Comparison of ENCODE assay signal across 10 cellular contexts in genomic region chr9:70484232-70485130, GRCh38.
A peak's percentile ranks its signal among the peaks of the same experiment; 100 is the strongest.
DNase-seq lines count a peak whose midpoint lies in the region; ATAC-seq, FAIRE-seq and TF ChIP-seq lines count a peak whose summit lies in the region.
"Had no signal": no experiment of that assay in that cellular context is flagged by ENCODE, and none has a peak within 500 bp of the region (broad histone marks: within the 10 kb centered on the region; RNA-seq: fewer than 3 reads in every experiment).

No MANE protein-coding gene starts in this region.

- TF ChIP-seq EP300 in H1 (IDR thresholded peaks at IDR 0.05; ENCODE audit: borderline replicate concordance in 1 of 2, low read depth in 2 of 2, low read length in 2 of 2), result no peak
- TF ChIP-seq EP300 in upper lobe of left lung (IDR thresholded peaks at IDR 0.05), result no peak

- H2AK5ac ChIP-seq in H1 (ENCODE audit: low read depth, low read length), result no peak overlapping the region

- peak; percentile 47 to 87 (median 82) for TF ChIP-seq CTCF in Peyer's patch (IDR thresholded peaks at IDR 0.05)
- TF ChIP-seq CTCF in H1 (IDR thresholded peaks at IDR 0.05; ENCODE audit: control extremely low read depth in 1 of 3, insufficient read depth in 1 of 3, low read depth in 1 of 3, low read length in 3 of 3), result peak; percentile 42 to 84 (median 70)
- TF ChIP-seq CTCF in lung (IDR thresholded peaks at IDR 0.05; ENCODE audit: control extremely low read depth, extremely low read depth), result peak; percentile 52
- TF ChIP-seq CTCF in upper lobe of left lung (IDR thresholded peaks at IDR 0.05), result peak; percentile 68 to 87 (median 75)

- H4K8ac ChIP-seq in H1 (ENCODE audit: extremely low read depth, insufficient read depth, low read length), result no peak overlapping the region

- no peak overlapping the region for H3K9ac ChIP-seq in H1 (replicated peaks in 1 of 4; ENCODE audit: extremely low read depth in 1 of 4, low read depth in 3 of 4, low read length in 3 of 4)

- no peak overlapping the region for H3K4ac ChIP-seq in H1 (replicated peaks; ENCODE audit: insufficient read length, low read depth, low read length)

- 79% methylated on average over 8 of the region's 8 CpGs; no CpG with 5 or more reads in 1 of the 2 experiments for WGBS in H1 (ENCODE audit: extremely low coverage in 1 of 2, insufficient coverage in 1 of 2, insufficient read length in 1 of 2, insufficient replicate concordance in 2 of 2, low coverage in 1 of 2, low lambda C conversion rate in 2 of 2, missing lambda C conversion rate in 1 of 2), 2 experiments
- 46 to 52% methylated on average over 8 of the region's 8 CpGs for WGBS in lung, 2 donors
- WGBS in upper lobe of left lung, 2 donors, result 47 to 52% methylated on average over 8 of the region's 8 CpGs

- H3K79me1 ChIP-seq in H1 (ENCODE audit: low read depth, low read length), result no peaks in the 10 kb centered on the region; the same call in 1 of the 2 replicates

- no peak overlapping the region for H4K91ac ChIP-seq in H1 (replicated peaks; ENCODE audit: insufficient read length, low read length)

- H3K27ac ChIP-seq in Peyer's patch, result peak overlapping the region in 3 of 4 donors; percentile 20 to 57 (median 56)
- no peak overlapping the region for H3K27ac ChIP-seq in H1 (ENCODE audit: low read depth, low read length)
- peak overlapping the region; percentile 79 to 81 for H3K27ac ChIP-seq in lung (ENCODE audit: low read depth in 1 of 2, low read length in 1 of 2)
- peak overlapping the region; percentile 76 to 96 (median 86) for H3K27ac ChIP-seq in upper lobe of left lung
- H3K27ac ChIP-seq: BLaER1 had no signal

- no peak overlapping the region for H2BK5ac ChIP-seq in H1 (ENCODE audit: low read depth, low read length)

- no peak overlapping the region for H3K18ac ChIP-seq in H1 (ENCODE audit: extremely low read depth, low read length)

- no peak overlapping the region for H3K23ac ChIP-seq in H1 (ENCODE audit: insufficient read length)

- ATAC-seq in HG03469 (IDR thresholded peaks at IDR 0.05; ENCODE audit: unreplicated experiment) (peak; percentile 69), lung (ENCODE audit: insufficient read depth, low FRiP score) (no peak), upper lobe of left lung (ENCODE audit: low FRiP score in 2 of 2) (peak; percentile 71 to 79)

- FAIRE-seq in H1 (lab: Jason Lieb, UNC), result peak; percentile 88
- FAIRE-seq: colon had no signal

- CTCF ChIA-PET in H1 (lab: Charles Lee; ENCODE audit: partially characterized antibody), result interaction anchor here (0.7 to 5.4 kb wide), 35 partner anchors 8 to 374 kb away, joined by 3 to 43 read pairs (median 4); no protein-coding TSS in a partner anchor

- TF ChIP-seq POLR2A in Peyer's patch (IDR thresholded peaks at IDR 0.05) (no peak), H1 (IDR thresholded peaks at IDR 0.05; ENCODE audit: control extremely low read depth in 1 of 2, low read depth in 2 of 2, low read length in 2 of 2) (no peak), upper lobe of left lung (IDR thresholded peaks at IDR 0.05) (no peak)

- no peaks in the 10 kb centered on the region for H4K20me1 ChIP-seq in H1 (replicated peaks in 1 of 2; ENCODE audit: control insufficient read depth in 1 of 2, insufficient read depth in 2 of 2, low read length in 2 of 2)
- H4K20me1 ChIP-seq: BLaER1 had no signal

- no peak overlapping the region for H2BK120ac ChIP-seq in H1 (replicated peaks; ENCODE audit: low read depth, low read length)

- no peaks in the 10 kb centered on the region for H3K9me3 ChIP-seq in Peyer's patch
- H3K9me3 ChIP-seq in H1 (ENCODE audit: insufficient read depth in 2 of 2, low read depth in 1 of 2, low read length in 1 of 2), result no peaks in the 10 kb centered on the region
- no peaks in the 10 kb centered on the region for H3K9me3 ChIP-seq in lung (ENCODE audit: control insufficient read depth in 2 of 2, insufficient read depth in 1 of 2, low read length in 1 of 2)
- H3K9me3 ChIP-seq in upper lobe of left lung, result no peaks in the 10 kb centered on the region
- H3K9me3 ChIP-seq: BLaER1 had no signal

- H3K56ac ChIP-seq in H1 (replicated peaks; ENCODE audit: insufficient read length, low read depth, low read length), result no peak overlapping the region

- POLR2A ChIA-PET in H1 (lab: Charles Lee; ENCODE audit: partially characterized antibody), result no interaction called here

- H3K27me3 ChIP-seq in Peyer's patch (no peaks in the 10 kb centered on the region), H1 (replicated peaks in 1 of 4; ENCODE audit: control insufficient read depth in 3 of 4, extremely low read depth in 1 of 4, insufficient read depth in 3 of 4, low read length in 3 of 4) (no peaks in the 10 kb centered on the region), lung (ENCODE audit: control insufficient read depth, insufficient read depth) (no peaks in the 10 kb centered on the region), upper lobe of left lung (no peaks in the 10 kb centered on the region)
- H3K27me3 ChIP-seq: BLaER1 had no signal

- peaks cover 0 to 36% (median 11%) of the 10 kb centered on the region in 4 donors for H3K4me1 ChIP-seq in Peyer's patch
- H3K4me1 ChIP-seq in H1 (replicated peaks in 1 of 4; ENCODE audit: control insufficient read depth in 3 of 4, insufficient read depth in 4 of 4, low read length in 3 of 4), result peaks cover 2 to 14% (median 8%) of the 10 kb centered on the region in 4 experiments
- H3K4me1 ChIP-seq in lung (ENCODE audit: control insufficient read depth in 2 of 2, insufficient read depth in 2 of 2, low read length in 2 of 2), result peaks cover 16 to 18% of the 10 kb centered on the region in 2 donors
- H3K4me1 ChIP-seq in upper lobe of left lung, result peaks cover 67 to 74% (median 69%) of the 10 kb centered on the region in 4 donors
- H3K4me1 ChIP-seq: BLaER1 had no signal

- peak; percentile 73 to 83 for TF ChIP-seq RAD21 in H1 (IDR thresholded peaks at IDR 0.05 in 1 of 2, conservative IDR thresholded peaks at IDR 0.05 in 1 of 2; ENCODE audit: low read depth in 2 of 2, low read length in 2 of 2)

- no peak overlapping the region for H3K4me2 ChIP-seq in H1 (ENCODE audit: insufficient read depth in 1 of 2, low read depth in 2 of 2, low read length in 2 of 2)
- H3K4me2 ChIP-seq: BLaER1 had no signal

- H3K14ac ChIP-seq in H1 (ENCODE audit: insufficient read length), result no peak overlapping the region

- no peaks in the 10 kb centered on the region for H3K79me2 ChIP-seq in H1 (ENCODE audit: control insufficient read depth in 1 of 2, insufficient read depth in 2 of 2, low read length in 2 of 2)

- no peak overlapping the region for H4K5ac ChIP-seq in H1 (ENCODE audit: insufficient read length, low read depth, low read length)

- H3K23me2 ChIP-seq in H1 (ENCODE audit: low read depth, low read length), result no peaks in the 10 kb centered on the region; the same call in 1 of the 2 replicates

- H3K36me3 ChIP-seq in Peyer's patch, result no peaks in the 10 kb centered on the region
- no peaks in the 10 kb centered on the region for H3K36me3 ChIP-seq in H1 (ENCODE audit: control insufficient read depth in 2 of 4, insufficient read depth in 4 of 4, low read length in 3 of 4)
- no peaks in the 10 kb centered on the region for H3K36me3 ChIP-seq in lung (ENCODE audit: control insufficient read depth in 2 of 2, insufficient read depth in 2 of 2, low read length in 2 of 2)
- H3K36me3 ChIP-seq in upper lobe of left lung, result no peaks in the 10 kb centered on the region
- H3K36me3 ChIP-seq: BLaER1 had no signal

- no peak overlapping the region for H2BK20ac ChIP-seq in H1 (ENCODE audit: low read length)

- DNase-seq in NCI-H1105 treated with DMSO at 0.1 percent for 48 hours (lab: John Stamatoyannopoulos, UW) (peak; percentile 17), NCI-H1105 (lab: John Stamatoyannopoulos, UW) (no peak), GM19240 (ENCODE audit: insufficient read length, low spot score) (peak; percentile 60), Peyer's patch (peak in 1 of 3 donors; percentile 59), H1 (ENCODE audit: low read depth in 1 of 2, low spot score in 2 of 2) (peak in 1 of 2 experiments; percentile 5), lung (ENCODE audit: low spot score) (no peak), upper lobe of left lung (peak in 1 of 2 donors; percentile 57)

- H2BK12ac ChIP-seq in H1 (ENCODE audit: low read depth, low read length), result no peak overlapping the region

- H3K4me3 ChIP-seq in Peyer's patch (no peak overlapping the region), H1 (ENCODE audit: extremely low read depth in 1 of 4, insufficient read depth in 2 of 4, low read depth in 3 of 4, low read length in 4 of 4) (no peak overlapping the region), lung (no peak overlapping the region), upper lobe of left lung (no peak overlapping the region)
- H3K4me3 ChIP-seq: BLaER1 had no signal

- no peak overlapping the region for H2AFZ ChIP-seq in H1 (ENCODE audit: low read length)

- peak overlapping the region; percentile 61; the same call in 1 of the 2 replicates for H2BK15ac ChIP-seq in H1 (ENCODE audit: low read length)

TF ChIP-seq in H1, 55 proteins besides CTCF, POLR2A, EP300 and RAD21 (continues in another document):
- TF ChIP-seq TEAD4 (IDR thresholded peaks at IDR 0.05; ENCODE audit: low read depth, low read length) (no peak), CBX8 (IDR thresholded peaks at IDR 0.05; ENCODE audit: borderline replicate concordance, low read depth, low read length) (no peak), MAFK (IDR thresholded peaks at IDR 0.05; ENCODE audit: low read depth, low read length) (no peak), ZNF274 (IDR thresholded peaks at IDR 0.05; ENCODE audit: borderline replicate concordance, extremely low read depth, low read length) (no peak), E2F6 (IDR thresholded peaks at IDR 0.05) (no peak), SP1 (IDR thresholded peaks at IDR 0.05; ENCODE audit: low read depth, low read length) (no peak), ATF2 (IDR thresholded peaks at IDR 0.05; ENCODE audit: low read length) (no peak), TAF1 (IDR thresholded peaks at IDR 0.05; ENCODE audit: low read depth, low read length) (no peak), KDM5A (IDR thresholded peaks at IDR 0.05; ENCODE audit: low read length) (no peak), POU5F1 (IDR thresholded peaks at IDR 0.05; ENCODE audit: low read depth, low read length) (no peak)

Comparison
In these comparisons a context has a peak if more than half of its experiments do, and no peak if none do; other contexts are left out.
1. DNase-seq: peak in NCI-H1105 treated with DMSO at 0.1 percent for 48 hours (single experiment) and GM19240 (single experiment); none in NCI-H1105 (single experiment) and lung (single experiment).
2. Peak in every context shown above with its lines, with median percentiles within 50 percentile points of each other: CTCF ChIP-seq.